In the genomic region with DNA sequence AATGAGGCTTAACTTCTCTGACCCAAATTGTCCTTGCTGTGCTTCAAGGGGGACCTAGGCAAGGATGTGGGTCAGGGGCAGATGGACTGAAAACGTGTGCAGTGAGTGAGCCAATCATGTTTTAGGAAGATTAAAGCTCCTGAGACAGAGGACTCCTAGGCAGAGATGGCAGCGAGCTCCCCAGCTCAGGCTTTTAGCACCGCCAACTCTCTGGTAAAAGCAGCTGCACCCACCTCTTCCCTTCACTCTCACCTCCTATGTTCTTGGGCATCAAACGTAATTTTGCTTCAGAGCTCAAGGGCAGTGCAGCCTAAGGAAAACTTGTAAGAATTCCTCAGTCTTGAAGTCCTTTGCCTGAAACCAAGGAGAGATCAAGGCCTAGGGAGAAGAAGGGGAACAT, we compare ENCODE assay signal across 26 cellular contexts.
"Had no signal": no experiment of that assay in that cellular context is flagged by ENCODE, and none has a peak within 500 bp of the region (broad histone marks: within the 10 kb centered on the region; RNA-seq: fewer than 3 reads in every experiment).

No MANE protein-coding gene starts in this region.

- H3K4me3 Mint-ChIP-seq: natural killer cell; nephron; stimulated activated effector memory CD8-positive, alpha-beta T cell treated with anti-CD3 and anti-CD28 coated beads, Interleukin-12 subunit alpha, Interleukin-12 subunit beta, amount 100 ng/mL, for 72 hours; stimulated activated naive B cell treated with anti-CD40 and anti-IgM and Interleukin-4, amounts not matched to agents 10 μg/mL and 1 μg/mL and 100 μg/mL, for 72 hours; stimulated activated naive CD8-positive, alpha-beta T cell treated with anti-CD3 and anti-CD28 coated beads, Interleukin-15, Interleukin-2, amounts not matched to agents 100 ng/mL and 50 ng/mL, for 24 hours had no signal

- H3K36me3 Mint-ChIP-seq: natural killer cell; stimulated activated effector memory CD8-positive, alpha-beta T cell treated with anti-CD3 and anti-CD28 coated beads, Interleukin-12 subunit alpha, Interleukin-12 subunit beta, amount 100 ng/mL, for 72 hours had no signal

- DNase-seq: natural killer cell; nucleus accumbens; pancreas; right cardiac atrium; right lobe of liver; sigmoid colon; small intestine; stimulated activated CD4-positive, alpha-beta T cell treated with anti-CD3 and anti-CD28 coated beads, Interleukin-15, amount 100 ng/mL, for 24 hours; stimulated activated CD4-positive, alpha-beta T cell treated with anti-CD3 and anti-CD28 coated beads, Interleukin-2, amount 100 ng/mL, for 24 hours; stimulated activated CD4-positive, alpha-beta T cell treated with anti-CD3 and anti-CD28 coated beads, Interleukin-2, amount 100 ng/mL, for 48 hours; stimulated activated CD4-positive, alpha-beta T cell treated with anti-CD3 and anti-CD28 coated beads, Interleukin-4, amount 100 ng/mL, for 24 hours; stimulated activated naive B cell treated with anti-CD40 and anti-IgM and Interleukin-4, amounts not matched to agents 10 μg/mL and 1 μg/mL and 100 μg/mL, for 72 hours; stimulated activated naive CD4-positive, alpha-beta T cell treated with Interleukin-2 at 50 U/mL for 16 hours; stomach; thyroid gland; trophoblast cell; upper lobe of left lung had no signal

- H3K4me1 Mint-ChIP-seq: nephron had no signal

- H3K27ac Mint-ChIP-seq: natural killer cell; nephron; stimulated activated effector memory CD8-positive, alpha-beta T cell treated with anti-CD3 and anti-CD28 coated beads, Interleukin-12 subunit alpha, Interleukin-12 subunit beta, amount 100 ng/mL, for 72 hours; stimulated activated naive B cell treated with anti-CD40 and anti-IgM and Interleukin-4, amounts not matched to agents 10 μg/mL and 1 μg/mL and 100 μg/mL, for 72 hours; stimulated activated naive CD8-positive, alpha-beta T cell treated with anti-CD3 and anti-CD28 coated beads, Interleukin-15, Interleukin-2, amounts not matched to agents 100 ng/mL and 50 ng/mL, for 24 hours had no signal

- FAIRE-seq: pancreas, small intestine, urothelium cell line had no signal

- H3K4me3 ChIP-seq: pancreas, prostate gland, right lobe of liver, sigmoid colon, stomach, thoracic aorta, thyroid gland, tibial nerve, upper lobe of left lung, vagina had no signal

- ATAC-seq: natural killer cell; pancreas; right cardiac atrium; right lobe of liver; stimulated activated effector memory CD8-positive, alpha-beta T cell treated with anti-CD3 and anti-CD28 coated beads, Interleukin-12 subunit alpha, Interleukin-12 subunit beta, amount 100 ng/mL, for 72 hours; stimulated activated naive B cell treated with anti-CD40 and anti-IgM and Interleukin-4, amounts not matched to agents 10 μg/mL and 1 μg/mL and 100 μg/mL, for 72 hours had no signal

- H3K27ac ChIP-seq: neutrophil, pancreas, prostate gland, right lobe of liver, stomach, thoracic aorta, thyroid gland, tibial nerve, upper lobe of left lung, vagina had no signal

- H3K4me1 ChIP-seq: pancreas, prostate gland, vagina had no signal

- H3K9me3 ChIP-seq: neutrophil, pancreas, prostate gland, right lobe of liver, sigmoid colon, stomach, thoracic aorta, thyroid gland, tibial nerve, upper lobe of left lung, vagina had no signal

- H3K36me3 ChIP-seq: neutrophil, pancreas, prostate gland, right lobe of liver, sigmoid colon, stomach, thoracic aorta, thyroid gland, tibial nerve, upper lobe of left lung, vagina had no signal

- H3K9me3 Mint-ChIP-seq: natural killer cell; nephron; stimulated activated effector memory CD8-positive, alpha-beta T cell treated with anti-CD3 and anti-CD28 coated beads, Interleukin-12 subunit alpha, Interleukin-12 subunit beta, amount 100 ng/mL, for 72 hours; stimulated activated naive B cell treated with anti-CD40 and anti-IgM and Interleukin-4, amounts not matched to agents 10 μg/mL and 1 μg/mL and 100 μg/mL, for 72 hours; stimulated activated naive CD8-positive, alpha-beta T cell treated with anti-CD3 and anti-CD28 coated beads, Interleukin-15, Interleukin-2, amounts not matched to agents 100 ng/mL and 50 ng/mL, for 24 hours had no signal
